In genomic region chr22:23894710-23895598, GRCh38 we compare ENCODE assay signal across 8 cellular contexts. TPM values are rescaled to one million over a fixed set of nuclear protein-coding genes. Genes with fewer than 3 reads are reported as not detected.
DNase-seq lines count a peak whose midpoint lies in the region; ATAC-seq and TF ChIP-seq lines count a peak whose summit lies in the region.

No MANE protein-coding gene starts in this region.

- POLR2A ChIA-PET in CD8-positive, alpha-beta memory T cell (lab: Charles Lee): interaction anchor here (0.6 to 2.1 kb wide), 8 partner anchors 18 to 199 kb away, joined by 3 to 34 read pairs (median 4); partner anchors contain the start of genes SLC2A11 and SMARCB1

- H3K27ac Mint-ChIP-seq in CD8-positive, alpha-beta memory T cell: peak overlapping the region; percentile 78 to 97 (median 90)

- peak overlapping the region; percentile 90 to 97 (median 94) for H3K4me3 Mint-ChIP-seq in CD8-positive, alpha-beta memory T cell

- TF ChIP-seq CTCF in KMS-11 (conservative IDR thresholded peaks at IDR 0.05; ENCODE audit: low read depth, low read length) (peak; percentile 57), neutrophil (IDR thresholded peaks at IDR 0.05) (peak; percentile 31)

- H3K9me3 ChIP-seq in CD8-positive, alpha-beta memory T cell (ENCODE audit: low read length): no peaks in the 10 kb centered on the region
- H3K9me3 ChIP-seq in neutrophil: no peaks in the 10 kb centered on the region

- peak overlapping the region; percentile 98 for H3K9ac ChIP-seq in KMS-11

- peaks cover 25 to 34% (median 27%) of the 10 kb centered on the region in 3 donors for H3K4me1 Mint-ChIP-seq in CD8-positive, alpha-beta memory T cell

- peaks cover 8% of the 10 kb centered on the region for H3K36me3 ChIP-seq in CD8-positive, alpha-beta memory T cell (ENCODE audit: insufficient read depth, low read length)
- H3K36me3 ChIP-seq in KMS-11 (ENCODE audit: insufficient read depth): peaks cover 2% of the 10 kb centered on the region; the same call in 1 of the 2 replicates
- H3K36me3 ChIP-seq in neutrophil: no peaks in the 10 kb centered on the region

- ATAC-seq in GM21390 (IDR thresholded peaks at IDR 0.05; ENCODE audit: unreplicated experiment): peak; percentile 20

- peak overlapping the region; percentile 95 for H3K27ac ChIP-seq in CD8-positive, alpha-beta memory T cell (ENCODE audit: low read depth, low read length)
- H3K27ac ChIP-seq in KMS-11: peak overlapping the region; percentile 97
- peak overlapping the region; percentile 89 for H3K27ac ChIP-seq in neutrophil
- peak overlapping the region; percentile 97 for H3K27ac ChIP-seq in substantia nigra (ENCODE audit: low read depth, low read length, poor library complexity, severe bottlenecking)

- peaks cover 0 to 2% of the 10 kb centered on the region in 2 donors for H3K27me3 Mint-ChIP-seq in CD8-positive, alpha-beta memory T cell

- H2AFZ ChIP-seq in KMS-11 (ENCODE audit: low read depth): no peak overlapping the region; the same call in 1 of the 2 replicates

- no peaks in the 10 kb centered on the region for H4K20me1 ChIP-seq in KMS-11 (ENCODE audit: insufficient read depth)

- peaks cover 0 to 38% (median 0%) of the 10 kb centered on the region in 3 donors for H3K36me3 Mint-ChIP-seq in CD8-positive, alpha-beta memory T cell

- H3K4me3 ChIP-seq in CD8-positive, alpha-beta memory T cell (ENCODE audit: low read length): peak overlapping the region; percentile 90
- H3K4me3 ChIP-seq in KMS-11 (IDR thresholded peaks at IDR 0.05; ENCODE audit: insufficient read depth, low read depth, low read length) (no peak overlapping the region), neutrophil (ENCODE audit: low read depth in 1 of 2, low read length in 1 of 2) (peak overlapping the region; percentile 79 to 96)

- H3K4me2 ChIP-seq in KMS-11: peak overlapping the region; percentile 95

- peaks cover 21% of the 10 kb centered on the region for H3K79me2 ChIP-seq in KMS-11 (ENCODE audit: insufficient read depth, low read depth)

- no peaks in the 10 kb centered on the region for H3K27me3 ChIP-seq in CD8-positive, alpha-beta memory T cell (ENCODE audit: insufficient read depth, low read length, poor library complexity, severe bottlenecking)
- H3K27me3 ChIP-seq in KMS-11 (ENCODE audit: insufficient read depth, low read depth): no peaks in the 10 kb centered on the region
- peaks cover 8% of the 10 kb centered on the region for H3K27me3 ChIP-seq in neutrophil

- no peaks in the 10 kb centered on the region for H3K9me3 Mint-ChIP-seq in CD8-positive, alpha-beta memory T cell

- peak; percentile 43 to 75 (median 56) for DNase-seq in CD8-positive, alpha-beta memory T cell
- DNase-seq in SHP77 (lab: John Stamatoyannopoulos, UW): peak; percentile 68 to 88
- peak; percentile 44 for DNase-seq in activated gamma-delta T cell treated with anti-CD3 and anti-CD28 coated beads, Interleukin-2, amount 50 U/mL, for 16 hours (ENCODE audit: low read depth)
- peak; percentile 36 for DNase-seq in foreskin melanocyte
- DNase-seq in substantia nigra (lab: John Stamatoyannopoulos, UW): peak in 37 of 49 donors; percentile 16 to 85 (median 55)

- CTCF ChIA-PET in CD8-positive, alpha-beta memory T cell (lab: Charles Lee): interaction anchor here (0.9 to 2.8 kb wide), 12 partner anchors 15 to 263 kb away, joined by 3 to 28 read pairs (median 5); partner anchors contain the start of gene SLC2A11

- peaks cover 20% of the 10 kb centered on the region for H3K4me1 ChIP-seq in CD8-positive, alpha-beta memory T cell (ENCODE audit: insufficient read depth, low read length)
- H3K4me1 ChIP-seq in KMS-11 (ENCODE audit: low read depth, poor library complexity, severe bottlenecking) (peaks cover 24% of the 10 kb centered on the region), neutrophil (ENCODE audit: control insufficient read depth in 1 of 2, insufficient read depth in 1 of 2, low read depth in 1 of 2, low read length in 1 of 2) (peaks cover 15 to 19% of the 10 kb centered on the region in 2 experiments)

RNA-seq across cellular contexts. Expression of gene MIF, which starts 0.8 kb away (rescaled TPM):
- 100 to 1,000 TPM; 804 to 830 TPM for total RNA-seq in CD8-positive, alpha-beta memory T cell
- 1,220 TPM for polyA plus RNA-seq in CD8-positive, alpha-beta memory T cell

RNA-seq across cellular contexts. Expression of gene SLC2A11, which starts 37.3 kb away (rescaled TPM):
- total RNA-seq in CD8-positive, alpha-beta memory T cell: 1 to 10 TPM; 7.1 to 9.0 TPM
- polyA plus RNA-seq in CD8-positive, alpha-beta memory T cell: 5.2 TPM

RNA-seq across cellular contexts. Expression of gene DERL3, which starts 56.1 kb away (rescaled TPM):
- 1 to 10 TPM; 5.4 to 5.8 TPM for total RNA-seq in CD8-positive, alpha-beta memory T cell
- 0.28 TPM for polyA plus RNA-seq in CD8-positive, alpha-beta memory T cell
